In the genomic region with DNA sequence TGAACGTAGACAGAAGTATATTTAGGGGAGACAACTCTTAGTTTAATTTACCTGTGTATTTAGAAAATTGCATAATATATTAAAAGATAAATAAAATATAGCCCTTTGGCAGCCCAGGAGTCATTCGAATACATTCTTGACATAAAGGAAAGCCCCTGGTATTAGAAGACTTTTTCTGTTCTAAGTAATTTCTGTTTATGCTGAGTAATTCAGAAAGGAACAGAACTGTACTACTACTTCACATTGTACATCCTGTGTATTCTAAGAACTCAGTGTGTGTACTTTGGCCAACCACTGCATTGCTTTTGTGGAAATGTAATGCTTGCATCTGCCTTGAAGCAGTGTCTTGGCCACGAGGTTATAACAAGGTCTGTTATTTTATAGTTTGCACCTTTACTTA, we compare ENCODE assay signal across 12 cellular contexts.
A peak's percentile ranks its signal among the peaks of the same experiment; 100 is the strongest.
DNase-seq lines count a peak whose midpoint lies in the region; ATAC-seq and TF ChIP-seq lines count a peak whose summit lies in the region.
"Had no signal": no experiment of that assay in that cellular context is flagged by ENCODE, and none has a peak within 500 bp of the region (broad histone marks: within the 10 kb centered on the region; RNA-seq: fewer than 3 reads in every experiment).

No MANE protein-coding gene starts in this region.

- DNase-seq in activated CD8-positive, alpha-beta T cell treated with anti-CD3 and anti-CD28 coated beads, Interleukin-2, amount 10 ng/mL, durations not matched to agents 7 days and 5 days: peak; percentile 65
- no peak for DNase-seq in pons (ENCODE audit: low spot score)
- DNase-seq in NCI-H345 (lab: John Stamatoyannopoulos, UW): no peak
- DNase-seq in caudate nucleus (lab: John Stamatoyannopoulos, UW): no peak
- no peak for DNase-seq in HT-29 (ENCODE audit: low spot score)
- DNase-seq: COR-L47, H9, heart right ventricle had no signal

- H3K27me3 Mint-ChIP-seq in activated CD8-positive, alpha-beta T cell treated with anti-CD3 and anti-CD28 coated beads, Interleukin-2, amount 10 ng/mL, durations not matched to agents 7 days and 5 days (ENCODE audit: low read depth): no peaks in the 10 kb centered on the region

- peaks cover 61% of the 10 kb centered on the region for H3K36me3 Mint-ChIP-seq in activated CD8-positive, alpha-beta T cell treated with anti-CD3 and anti-CD28 coated beads, Interleukin-2, amount 10 ng/mL, durations not matched to agents 7 days and 5 days (ENCODE audit: low read depth)

- CTCF ChIA-PET in activated CD8-positive, alpha-beta T cell treated with anti-CD3 and anti-CD28 coated beads, Interleukin-2, amount 10 ng/mL, durations not matched to agents 7 days and 5 days (lab: Charles Lee): interaction anchor here (1.8 kb wide), 1 partner anchor 67 kb away, joined by 6 read pairs; no protein-coding TSS in a partner anchor

- no peak overlapping the region for H3K27ac ChIP-seq in caudate nucleus (ENCODE audit: low read depth, low read length)
- H3K27ac ChIP-seq: heart right ventricle, thoracic aorta had no signal

- TF ChIP-seq POLR2A in GM18505 (IDR thresholded peaks at IDR 0.05; ENCODE audit: borderline replicate concordance, extremely low read depth, insufficient read depth, insufficient read length): no peak

- peaks cover 49% of the 10 kb centered on the region for H3K4me1 Mint-ChIP-seq in activated CD8-positive, alpha-beta T cell treated with anti-CD3 and anti-CD28 coated beads, Interleukin-2, amount 10 ng/mL, durations not matched to agents 7 days and 5 days (ENCODE audit: low read depth)
- H3K4me1 Mint-ChIP-seq: H9 had no signal

- H3K9me3 Mint-ChIP-seq in activated CD8-positive, alpha-beta T cell treated with anti-CD3 and anti-CD28 coated beads, Interleukin-2, amount 10 ng/mL, durations not matched to agents 7 days and 5 days (ENCODE audit: insufficient read depth): no peaks in the 10 kb centered on the region
- H3K9me3 Mint-ChIP-seq: H9 had no signal

- ATAC-seq in GM18505 (IDR thresholded peaks at IDR 0.05; ENCODE audit: unreplicated experiment): peak; percentile 89
- ATAC-seq in GM19455 (IDR thresholded peaks at IDR 0.05; ENCODE audit: unreplicated experiment): peak; percentile 94
- ATAC-seq in HG02981 (IDR thresholded peaks at IDR 0.05; ENCODE audit: unreplicated experiment): peak; percentile 92
- ATAC-seq in activated CD8-positive, alpha-beta T cell treated with anti-CD3 and anti-CD28 coated beads, Interleukin-2, amount 10 ng/mL, durations not matched to agents 7 days and 5 days: peak; percentile 91
- ATAC-seq: heart right ventricle had no signal

- POLR2A ChIA-PET in activated CD8-positive, alpha-beta T cell treated with anti-CD3 and anti-CD28 coated beads, Interleukin-2, amount 10 ng/mL, durations not matched to agents 7 days and 5 days (lab: Charles Lee): interaction anchor here (1.2 to 1.8 kb wide), 2 partner anchors 136 to 640 kb away, joined by 3 to 7 read pairs; a partner anchor contains a TSS

- H3K27ac Mint-ChIP-seq in activated CD8-positive, alpha-beta T cell treated with anti-CD3 and anti-CD28 coated beads, Interleukin-2, amount 10 ng/mL, durations not matched to agents 7 days and 5 days: peak overlapping the region; percentile 84
- H3K27ac Mint-ChIP-seq: H9 had no signal

- H3K4me3 Mint-ChIP-seq in activated CD8-positive, alpha-beta T cell treated with anti-CD3 and anti-CD28 coated beads, Interleukin-2, amount 10 ng/mL, durations not matched to agents 7 days and 5 days: peak overlapping the region; percentile 67
- H3K4me3 Mint-ChIP-seq: H9 had no signal
